Comparison of ENCODE assay signal across 12 cellular contexts in genomic region chr19:15238639-15239155, GRCh38. TPM values are rescaled to one million over a fixed set of nuclear protein-coding genes. Genes with fewer than 3 reads are reported as not detected.
"Had no signal": no experiment of that assay in that cellular context is flagged by ENCODE, and none has a peak within 500 bp of the region (broad histone marks: within the 10 kb centered on the region; RNA-seq: fewer than 3 reads in every experiment).

No MANE protein-coding gene starts in this region.

- H3K36me3 ChIP-seq: ovary had no signal

- H3K4me3 Mint-ChIP-seq: activated CD4-positive, alpha-beta T cell treated with anti-CD3 and anti-CD28 coated beads, Interleukin-2, amount 10 ng/mL, durations not matched to agents 24 days and 14 days; activated T-helper 17 cell treated with anti-CD3 and anti-CD28 coated beads, Interleukin-2, amount 50 U/mL, for 72 hours; T-helper 1 cell treated with Interleukin-12 subunit alpha and Interleukin-12 subunit beta and Interleukin-4 antibody, amounts not matched to agents 30 μg/mL and 1 μg/mL, for 36 hours had no signal

- H3K4me3 ChIP-seq: adrenal gland, ovary, smooth muscle cell, thyroid gland, vagina had no signal

- H3K9me3 Mint-ChIP-seq: activated CD4-positive, alpha-beta T cell treated with anti-CD3 and anti-CD28 coated beads, Interleukin-2, amount 10 ng/mL, durations not matched to agents 24 days and 14 days; activated T-helper 17 cell treated with anti-CD3 and anti-CD28 coated beads, Interleukin-2, amount 50 U/mL, for 72 hours; T-helper 1 cell treated with Interleukin-12 subunit alpha and Interleukin-12 subunit beta and Interleukin-4 antibody, amounts not matched to agents 30 μg/mL and 1 μg/mL, for 36 hours had no signal

- H3K9me3 ChIP-seq: adrenal gland, ovary, thyroid gland, vagina had no signal

- DNase-seq: activated CD4-positive, alpha-beta T cell treated with anti-CD3 and anti-CD28 coated beads, Interleukin-2, amount 10 ng/mL, durations not matched to agents 24 days and 14 days; activated naive CD4-positive, alpha-beta T cell treated with anti-CD3 and anti-CD28 coated beads, Interleukin-2, amount 50 U/mL, for 16 hours; adrenal gland; kidney; retina; thyroid gland had no signal

- H3K27ac ChIP-seq: adrenal gland, ovary, thyroid gland, vagina had no signal

- ATAC-seq: activated T-helper 17 cell treated with anti-CD3 and anti-CD28 coated beads, Interleukin-2, amount 50 U/mL, for 72 hours had no signal

- H3K4me1 ChIP-seq: adrenal gland had no signal

- H3K27ac Mint-ChIP-seq: activated CD4-positive, alpha-beta T cell treated with anti-CD3 and anti-CD28 coated beads, Interleukin-2, amount 10 ng/mL, durations not matched to agents 24 days and 14 days; activated T-helper 17 cell treated with anti-CD3 and anti-CD28 coated beads, Interleukin-2, amount 50 U/mL, for 72 hours; T-helper 1 cell treated with Interleukin-12 subunit alpha and Interleukin-12 subunit beta and Interleukin-4 antibody, amounts not matched to agents 30 μg/mL and 1 μg/mL, for 36 hours had no signal

- H3K27me3 ChIP-seq: adrenal gland, ovary, thyroid gland, vagina had no signal

- H3K4me2 ChIP-seq: smooth muscle cell had no signal

RNA-seq across cellular contexts. Expression of gene EPHX3, which starts 6.4 kb away (rescaled TPM):
- polyA plus RNA-seq: neural cell had no signal

RNA-seq across cellular contexts. Expression of gene NOTCH3, which starts 37.9 kb away (rescaled TPM):
- total RNA-seq: activated CD4-positive, alpha-beta T cell treated with anti-CD3 and anti-CD28 coated beads, Interleukin-2, amount 10 ng/mL, durations not matched to agents 24 days and 14 days had no signal
